In genomic region chr5:149617760-149618306, GRCh38 we compare ENCODE assay signal across 12 cellular contexts.
DNase-seq lines count a peak whose midpoint lies in the region; ATAC-seq and TF ChIP-seq lines count a peak whose summit lies in the region.
"Had no signal": no experiment of that assay in that cellular context is flagged by ENCODE, and none has a peak within 500 bp of the region (broad histone marks: within the 10 kb centered on the region; RNA-seq: fewer than 3 reads in every experiment).

No MANE protein-coding gene starts in this region.

- H3K27me3 ChIP-seq in OCI-LY3 (ENCODE audit: low read depth, low read length), result no peaks in the 10 kb centered on the region
- H3K27me3 ChIP-seq: neural progenitor cell had no signal

- peaks cover 13% of the 10 kb centered on the region for H3K27me3 Mint-ChIP-seq in nephron progenitor cell (ENCODE audit: low read depth, poor library complexity)
- H3K27me3 Mint-ChIP-seq: activated naive CD8-positive, alpha-beta T cell had no signal

- H3K9me3 ChIP-seq in OCI-LY3 (ENCODE audit: insufficient read depth, low read length), result no peaks in the 10 kb centered on the region

- H3K4me1 ChIP-seq in OCI-LY3 (ENCODE audit: low read length), result peaks cover 28% of the 10 kb centered on the region

- no peaks in the 10 kb centered on the region for H3K9me3 Mint-ChIP-seq in nephron progenitor cell
- H3K9me3 Mint-ChIP-seq: neural progenitor cell; T-helper 2 cell treated with Interferon-gamma antibody and Interleukin-4, amounts not matched to agents 5 μg/mL and 100 μg/mL, for 36 hours had no signal

- no peak overlapping the region for H3K27ac Mint-ChIP-seq in nephron progenitor cell
- H3K27ac Mint-ChIP-seq: activated CD8-positive, alpha-beta T cell treated with anti-CD3 and anti-CD28 coated beads, Interleukin-2, amount 10 ng/mL, durations not matched to agents 7 days and 5 days; activated naive CD8-positive, alpha-beta T cell; T-helper 2 cell treated with Interferon-gamma antibody and Interleukin-4, amounts not matched to agents 5 μg/mL and 100 μg/mL, for 36 hours had no signal

- H3K4me3 Mint-ChIP-seq in nephron progenitor cell, result no peak overlapping the region
- H3K4me3 Mint-ChIP-seq: activated CD8-positive, alpha-beta T cell treated with anti-CD3 and anti-CD28 coated beads, Interleukin-2, amount 10 ng/mL, durations not matched to agents 7 days and 5 days; activated naive CD8-positive, alpha-beta T cell; neural progenitor cell; T-helper 2 cell treated with Interferon-gamma antibody and Interleukin-4, amounts not matched to agents 5 μg/mL and 100 μg/mL, for 36 hours had no signal

- no peaks in the 10 kb centered on the region for H3K36me3 ChIP-seq in OCI-LY3 (replicated peaks; ENCODE audit: low read depth, low read length)
- H3K36me3 ChIP-seq: neural progenitor cell had no signal

- peak overlapping the region; percentile 57 for H3K4me3 ChIP-seq in OCI-LY3 (ENCODE audit: low read length)
- H3K4me3 ChIP-seq: neural progenitor cell had no signal

- peak overlapping the region; percentile 78 for H3K4me2 ChIP-seq in OCI-LY3 (ENCODE audit: low read length)
- H3K4me2 ChIP-seq: neural progenitor cell had no signal

- H2AFZ ChIP-seq in OCI-LY3 (ENCODE audit: low read depth, low read length), result peak overlapping the region; percentile 47
- H2AFZ ChIP-seq: neural progenitor cell had no signal

- no peaks in the 10 kb centered on the region for H3K36me3 Mint-ChIP-seq in nephron progenitor cell (ENCODE audit: low read depth)
- H3K36me3 Mint-ChIP-seq: activated naive CD8-positive, alpha-beta T cell; neural progenitor cell had no signal

- peak; percentile 49 for ATAC-seq in GM21576 (IDR thresholded peaks at IDR 0.05; ENCODE audit: unreplicated experiment)
- no peak for ATAC-seq in HG03457 (IDR thresholded peaks at IDR 0.05; ENCODE audit: unreplicated experiment)

- DNase-seq in ACHN (peak; percentile 33), glomerular visceral epithelial cell (ENCODE audit: extremely low spot score) (peak; percentile 85), nephron progenitor cell (no peak), SHP77 (lab: John Stamatoyannopoulos, UW) (no peak), NCI-H69 (lab: John Stamatoyannopoulos, UW) (no peak)

- H4K20me1 ChIP-seq in OCI-LY3 (ENCODE audit: insufficient read depth, low read length), result no peaks in the 10 kb centered on the region

- peaks cover 12% of the 10 kb centered on the region for H3K4me1 Mint-ChIP-seq in nephron progenitor cell

- TF ChIP-seq CTCF in OCI-LY3 (IDR thresholded peaks at IDR 0.05; ENCODE audit: low read depth, low read length), result no peak
- no peak for TF ChIP-seq CTCF in nephron progenitor cell (IDR thresholded peaks at IDR 0.05)

- no peaks in the 10 kb centered on the region for H3K79me2 ChIP-seq in OCI-LY3 (ENCODE audit: low read length)

- H3K27ac ChIP-seq in OCI-LY3 (ENCODE audit: low read length), result peak overlapping the region; percentile 59
- H3K27ac ChIP-seq: neural progenitor cell had no signal

- H3K9ac ChIP-seq in OCI-LY3 (ENCODE audit: low read length), result peak overlapping the region; percentile 26; the same call in 1 of the 2 replicates
- H3K9ac ChIP-seq: neural progenitor cell had no signal

- in situ Hi-C loops in ACHN (cut with HindIII; ENCODE audit: low pct_ligation_motif_present, low pct_unique_long_range_greater_than_20kb, low sequenced_read_pairs), result no loop called here

Comparison
In these comparisons a context has a peak if more than half of its experiments do, and no peak if none do; other contexts are left out.
1. DNase-seq: peak in ACHN (single experiment) and glomerular visceral epithelial cell (single experiment); none in nephron progenitor cell (single experiment), SHP77 (0 of 2) and NCI-H69 (single experiment).